17 cellular contexts compared by ENCODE assay signal in genomic region chr2:144603334-144603733, GRCh38.
DNase-seq lines count a peak whose midpoint lies in the region; ATAC-seq and TF ChIP-seq lines count a peak whose summit lies in the region.
"Had no signal": no experiment of that assay in that cellular context is flagged by ENCODE, and none has a peak within 500 bp of the region (broad histone marks: within the 10 kb centered on the region; RNA-seq: fewer than 3 reads in every experiment).

No MANE protein-coding gene starts in this region.

- no peak overlapping the region for H3K27ac Mint-ChIP-seq in stimulated activated naive B cell treated with anti-CD40 and anti-IgM and Interleukin-4, amounts not matched to agents 10 μg/mL and 1 μg/mL and 100 μg/mL, for 72 hours
- H3K27ac Mint-ChIP-seq: CD8-positive, alpha-beta memory T cell; H9; IgD-negative memory B cell had no signal

- H3K4me3 ChIP-seq in OCI-LY7 (ENCODE audit: low read depth, low read length, poor library complexity, severe bottlenecking): no peak overlapping the region
- H3K4me3 ChIP-seq: A549, BLaER1 had no signal

- H3K9me3 ChIP-seq in OCI-LY7 (ENCODE audit: low read length): peaks cover 5% of the 10 kb centered on the region
- H3K9me3 ChIP-seq: A549, Caco-2 had no signal

- H3K36me3 Mint-ChIP-seq in stimulated activated naive B cell treated with anti-CD40 and anti-IgM and Interleukin-4, amounts not matched to agents 10 μg/mL and 1 μg/mL and 100 μg/mL, for 72 hours: no peaks in the 10 kb centered on the region
- H3K36me3 Mint-ChIP-seq: CD8-positive, alpha-beta memory T cell; IgD-negative memory B cell had no signal

- H3K4me1 ChIP-seq in OCI-LY7 (ENCODE audit: insufficient read depth, low read length, poor library complexity, severe bottlenecking): peaks cover 41% of the 10 kb centered on the region
- H3K4me1 ChIP-seq: A549, BLaER1, Caco-2 had no signal

- H3K9me2 ChIP-seq in OCI-LY7 (ENCODE audit: insufficient read depth, low read length): no peaks in the 10 kb centered on the region

- peak overlapping the region; percentile 10; the same call in 1 of the 2 replicates for H2AFZ ChIP-seq in OCI-LY7 (ENCODE audit: low read length)

- peak; percentile 46 for ATAC-seq in GM18909 (IDR thresholded peaks at IDR 0.05; ENCODE audit: poor library complexity, unreplicated experiment)
- ATAC-seq in HG03354 (IDR thresholded peaks at IDR 0.05; ENCODE audit: poor library complexity, severe bottlenecking, unreplicated experiment): peak; percentile 52
- ATAC-seq in stimulated activated naive B cell treated with anti-CD40 and anti-IgM and Interleukin-4, amounts not matched to agents 10 μg/mL and 1 μg/mL and 100 μg/mL, for 72 hours (replicated peaks): peak; percentile 60 to 66
- ATAC-seq in HG03432 (IDR thresholded peaks at IDR 0.05; ENCODE audit: unreplicated experiment): no peak
- ATAC-seq in HG02938 (IDR thresholded peaks at IDR 0.05; ENCODE audit: unreplicated experiment): no peak
- ATAC-seq: A549 had no signal

- TF ChIP-seq CTCF in OCI-LY7 (conservative IDR thresholded peaks at IDR 0.05; ENCODE audit: low read length): no peak

- DNase-seq in OCI-LY7 (ENCODE audit: low spot score) (no peak), UCSD-AML1 (lab: John Stamatoyannopoulos, UW; ENCODE audit: unreplicated experiment) (no peak)
- DNase-seq in stimulated activated naive B cell treated with anti-CD40 and anti-IgM and Interleukin-4, amounts not matched to agents 10 μg/mL and 1 μg/mL and 100 μg/mL, for 72 hours: no peak
- DNase-seq: Caco-2; CD8-positive, alpha-beta memory T cell; DND-41; GDM1; GOT3; H9; KG1 had no signal

- intact Hi-C loops in OCI-LY7 (cut with micrococcal nuclease; ENCODE audit: unreplicated experiment): no loop called here

- peaks cover 16 to 28% of the 10 kb centered on the region in 2 donors for H3K4me1 Mint-ChIP-seq in stimulated activated naive B cell treated with anti-CD40 and anti-IgM and Interleukin-4, amounts not matched to agents 10 μg/mL and 1 μg/mL and 100 μg/mL, for 72 hours
- H3K4me1 Mint-ChIP-seq: H9 had no signal

- H3K4me2 ChIP-seq in OCI-LY7 (ENCODE audit: low read length): no peak overlapping the region
- H3K4me2 ChIP-seq: A549, BLaER1 had no signal

- CTCF ChIA-PET in OCI-LY7 (lab: Charles Lee; ENCODE audit: unreplicated experiment): no interaction called here

- H3K79me2 ChIP-seq in OCI-LY7 (ENCODE audit: insufficient read depth, low read depth, low read length): no peaks in the 10 kb centered on the region

- no peaks in the 10 kb centered on the region for H3K9me3 Mint-ChIP-seq in stimulated activated naive B cell treated with anti-CD40 and anti-IgM and Interleukin-4, amounts not matched to agents 10 μg/mL and 1 μg/mL and 100 μg/mL, for 72 hours
- H3K9me3 Mint-ChIP-seq: CD8-positive, alpha-beta memory T cell; H9; IgD-negative memory B cell had no signal

- H3K27me3 Mint-ChIP-seq in stimulated activated naive B cell treated with anti-CD40 and anti-IgM and Interleukin-4, amounts not matched to agents 10 μg/mL and 1 μg/mL and 100 μg/mL, for 72 hours: no peaks in the 10 kb centered on the region
- H3K27me3 Mint-ChIP-seq: CD8-positive, alpha-beta memory T cell; IgD-negative memory B cell had no signal

- no peaks in the 10 kb centered on the region for H4K20me1 ChIP-seq in OCI-LY7 (ENCODE audit: insufficient read depth, low read length)
- H4K20me1 ChIP-seq: BLaER1 had no signal

- no TSS peak for BruUV-seq in OCI-LY7 (replicated peaks; lab: Mats Ljungman, UMichigan)

- H3K4me3 Mint-ChIP-seq in stimulated activated naive B cell treated with anti-CD40 and anti-IgM and Interleukin-4, amounts not matched to agents 10 μg/mL and 1 μg/mL and 100 μg/mL, for 72 hours: no peak overlapping the region
- H3K4me3 Mint-ChIP-seq: CD8-positive, alpha-beta memory T cell; H9; IgD-negative memory B cell had no signal

- POLR2A ChIA-PET in OCI-LY7 (lab: Charles Lee): interaction anchor here (1.9 kb wide), 1 partner anchor 10 kb away, joined by 7 read pairs; no protein-coding TSS in a partner anchor

- H3K27ac ChIP-seq in OCI-LY7 (ENCODE audit: low read depth, low read length, poor library complexity, severe bottlenecking): no peak overlapping the region
- H3K27ac ChIP-seq: A549, BLaER1 had no signal

- H3K36me3 ChIP-seq in OCI-LY7 (ENCODE audit: insufficient read depth, low read length): no peaks in the 10 kb centered on the region; the same call in 1 of the 2 replicates
- H3K36me3 ChIP-seq: BLaER1 had no signal

Comparison
In these comparisons a context has a peak if more than half of its experiments do, and no peak if none do; other contexts are left out.
1. ATAC-seq: peak in GM18909 (single experiment), HG03354 (single experiment) and stimulated activated naive B cell treated with anti-CD40 and anti-IgM and Interleukin-4, amounts not matched to agents 10 μg/mL and 1 μg/mL and 100 μg/mL, for 72 hours (2 of 2); none in HG03432 (single experiment) and HG02938 (single experiment).